ENCODE assay signal across 31 cellular contexts in genomic region chr19:29593869-29594268, GRCh38.
"Had no signal": no experiment of that assay in that cellular context is flagged by ENCODE, and none has a peak within 500 bp of the region (broad histone marks: within the 10 kb centered on the region; RNA-seq: fewer than 3 reads in every experiment).

No MANE protein-coding gene starts in this region.

- H3K27ac ChIP-seq: ascending aorta, breast epithelium, cardiac muscle cell, colonic mucosa, epithelial cell of prostate, esophagus squamous epithelium, WERI-Rb-1 had no signal

- H3K4me3 ChIP-seq: ascending aorta, breast epithelium, cardiac muscle cell, colonic mucosa, esophagus squamous epithelium had no signal

- FAIRE-seq: endometrium, endothelial cell of umbilical vein, frontal cortex had no signal

- H3K36me3 ChIP-seq: ascending aorta, breast epithelium, cardiac muscle cell, colonic mucosa, esophagus squamous epithelium, WERI-Rb-1 had no signal

- H3K27me3 ChIP-seq: ascending aorta, colonic mucosa had no signal

- DNase-seq: activated B cell treated with CpG ODN at 0.5 μM for 24 hours; activated CD4-positive, alpha-beta T cell treated with anti-CD3 and anti-CD28 coated beads for 48 hours; activated CD4-positive, alpha-beta T cell treated with anti-CD3 and anti-CD28 coated beads, Interleukin-2, amount 50 U/mL, for 1 hour; activated CD4-positive, alpha-beta T cell treated with anti-CD3 and anti-CD28 coated beads, Interleukin-2, amount 50 U/mL, for 48 hours; activated CD8-positive, alpha-beta memory T cell treated with anti-CD3 and anti-CD28 coated beads for 24 hours; activated CD8-positive, alpha-beta T cell treated with anti-CD3 and anti-CD28 coated beads for 36 hours; activated gamma-delta T cell; activated naive CD4-positive, alpha-beta T cell; activated naive CD4-positive, alpha-beta T cell treated with anti-CD3 and anti-CD28 coated beads, Interleukin-2, amount 10 ng/mL, durations not matched to agents 7 days and 5 days; activated naive CD8-positive, alpha-beta T cell treated with anti-CD3 and anti-CD28 coated beads, Interleukin-2, amount 10 ng/mL, durations not matched to agents 7 days and 5 days; activated T-cell treated with anti-CD3 and anti-CD28 coated beads, Interleukin-2, amount 50 U/mL, for 4 hours; central memory CD4-positive, alpha-beta T cell; cerebellar nuclear complex; colonic mucosa; effector CD8-positive, alpha-beta T cell; esophagus squamous epithelium; head of caudate nucleus; T-helper 1 cell; T-helper 17 cell; T1000; WERI-Rb-1 had no signal

- ATAC-seq: activated CD4-positive, CD25-positive, alpha-beta regulatory T cell treated with anti-CD3 and anti-CD28 coated beads, Interleukin-2, amount 50 U/mL, for 24 hours; activated CD8-positive, alpha-beta T cell treated with anti-CD3 and anti-CD28 coated beads for 36 hours; activated naive CD4-positive, alpha-beta T cell treated with anti-CD3 and anti-CD28 coated beads, Interleukin-2, amount 50 U/mL, for 72 hours; activated T-cell treated with anti-CD3 and anti-CD28 coated beads, Interleukin-2, amount 50 U/mL, for 4 hours; activated T-helper 17 cell treated with anti-CD3 and anti-CD28 coated beads, Interleukin-2, amount 50 U/mL, for 72 hours; T-helper 17 cell had no signal

- H3K9me3 ChIP-seq: ascending aorta, breast epithelium, colonic mucosa, esophagus squamous epithelium had no signal

- H3K4me1 ChIP-seq: ascending aorta, breast epithelium, colonic mucosa, esophagus squamous epithelium had no signal
